1 cellular context compared by ENCODE assay signal in the genomic region with DNA sequence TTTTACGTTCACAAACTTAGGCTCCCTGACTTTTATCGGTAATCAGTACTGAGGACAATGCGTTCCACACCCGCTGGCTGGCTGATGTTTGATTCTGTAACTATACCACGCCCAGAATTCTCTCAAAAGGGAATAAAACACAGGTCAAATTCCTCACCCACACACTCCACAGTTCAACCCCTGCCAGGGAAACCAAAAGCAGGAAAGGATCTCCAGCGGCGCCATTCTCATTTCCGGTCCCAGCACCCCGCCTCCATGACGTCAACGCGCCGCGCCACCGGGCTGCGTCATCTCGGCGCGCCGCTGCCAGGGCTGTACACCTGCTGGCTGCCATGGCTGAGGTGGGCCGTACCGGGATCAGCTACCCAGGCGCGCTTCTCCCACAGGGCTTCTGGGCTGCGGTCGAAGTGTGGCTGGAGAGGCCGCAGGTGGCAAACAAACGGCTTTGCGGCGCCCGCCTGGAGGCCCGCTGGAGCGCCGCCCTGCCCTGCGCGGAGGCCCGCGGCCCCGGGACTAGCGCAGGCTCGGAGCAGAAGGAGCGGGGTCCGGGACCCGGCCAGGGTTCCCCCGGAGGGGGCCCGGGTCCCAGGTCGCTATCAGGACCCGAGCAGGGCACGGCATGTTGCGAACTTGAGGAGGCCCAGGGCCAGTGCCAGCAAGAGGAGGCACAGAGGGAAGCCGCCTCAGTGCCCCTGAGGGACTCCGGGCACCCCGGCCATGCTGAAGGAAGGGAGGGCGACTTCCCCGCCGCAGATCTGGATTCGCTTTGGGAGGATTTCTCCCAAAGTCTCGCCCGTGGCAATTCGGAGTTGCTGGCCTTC.
TF ChIP-seq lines count a peak whose summit lies in the region.

A gene (minus strand): TSS at position 233 of the 821 bp plus-strand sequence. CDS start 24,202 bp downstream, outside the sequence.
A gene with protein sequence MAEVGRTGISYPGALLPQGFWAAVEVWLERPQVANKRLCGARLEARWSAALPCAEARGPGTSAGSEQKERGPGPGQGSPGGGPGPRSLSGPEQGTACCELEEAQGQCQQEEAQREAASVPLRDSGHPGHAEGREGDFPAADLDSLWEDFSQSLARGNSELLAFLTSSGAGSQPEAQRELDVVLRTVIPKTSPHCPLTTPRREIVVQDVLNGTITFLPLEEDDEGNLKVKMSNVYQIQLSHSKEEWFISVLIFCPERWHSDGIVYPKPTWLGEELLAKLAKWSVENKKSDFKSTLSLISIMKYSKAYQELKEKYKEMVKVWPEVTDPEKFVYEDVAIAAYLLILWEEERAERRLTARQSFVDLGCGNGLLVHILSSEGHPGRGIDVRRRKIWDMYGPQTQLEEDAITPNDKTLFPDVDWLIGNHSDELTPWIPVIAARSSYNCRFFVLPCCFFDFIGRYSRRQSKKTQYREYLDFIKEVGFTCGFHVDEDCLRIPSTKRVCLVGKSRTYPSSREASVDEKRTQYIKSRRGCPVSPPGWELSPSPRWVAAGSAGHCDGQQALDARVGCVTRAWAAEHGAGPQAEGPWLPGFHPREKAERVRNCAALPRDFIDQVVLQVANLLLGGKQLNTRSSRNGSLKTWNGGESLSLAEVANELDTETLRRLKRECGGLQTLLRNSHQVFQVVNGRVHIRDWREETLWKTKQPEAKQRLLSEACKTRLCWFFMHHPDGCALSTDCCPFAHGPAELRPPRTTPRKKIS (plus strand): TSS at position 287 of the 821 bp plus-strand sequence. CDS start 46 bp downstream, at position 333.

TF ChIP-seq in HEK293, 187 proteins besides CTCF, POLR2A, EP300 and RAD21 (continued from another document):
- TF ChIP-seq, protein P1, sequence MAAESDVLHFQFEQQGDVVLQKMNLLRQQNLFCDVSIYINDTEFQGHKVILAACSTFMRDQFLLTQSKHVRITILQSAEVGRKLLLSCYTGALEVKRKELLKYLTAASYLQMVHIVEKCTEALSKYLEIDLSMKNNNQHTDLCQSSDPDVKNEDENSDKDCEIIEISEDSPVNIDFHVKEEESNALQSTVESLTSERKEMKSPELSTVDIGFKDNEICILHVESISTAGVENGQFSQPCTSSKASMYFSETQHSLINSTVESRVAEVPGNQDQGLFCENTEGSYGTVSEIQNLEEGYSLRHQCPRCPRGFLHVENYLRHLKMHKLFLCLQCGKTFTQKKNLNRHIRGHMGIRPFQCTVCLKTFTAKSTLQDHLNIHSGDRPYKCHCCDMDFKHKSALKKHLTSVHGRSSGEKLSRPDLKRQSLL (tag by site-specific recombination; IDR thresholded peaks at IDR 0.05): no peak
- TF ChIP-seq ZNF341 (tag by site-specific recombination; IDR thresholded peaks at IDR 0.05; ENCODE audit: low read depth): 0 out of 2 replicates have a peak, but pooled peaks have one; percentile 23
- peak; percentile 83 for TF ChIP-seq IKZF3 (tag by site-specific recombination; IDR thresholded peaks at IDR 0.05)
- TF ChIP-seq, protein P2, sequence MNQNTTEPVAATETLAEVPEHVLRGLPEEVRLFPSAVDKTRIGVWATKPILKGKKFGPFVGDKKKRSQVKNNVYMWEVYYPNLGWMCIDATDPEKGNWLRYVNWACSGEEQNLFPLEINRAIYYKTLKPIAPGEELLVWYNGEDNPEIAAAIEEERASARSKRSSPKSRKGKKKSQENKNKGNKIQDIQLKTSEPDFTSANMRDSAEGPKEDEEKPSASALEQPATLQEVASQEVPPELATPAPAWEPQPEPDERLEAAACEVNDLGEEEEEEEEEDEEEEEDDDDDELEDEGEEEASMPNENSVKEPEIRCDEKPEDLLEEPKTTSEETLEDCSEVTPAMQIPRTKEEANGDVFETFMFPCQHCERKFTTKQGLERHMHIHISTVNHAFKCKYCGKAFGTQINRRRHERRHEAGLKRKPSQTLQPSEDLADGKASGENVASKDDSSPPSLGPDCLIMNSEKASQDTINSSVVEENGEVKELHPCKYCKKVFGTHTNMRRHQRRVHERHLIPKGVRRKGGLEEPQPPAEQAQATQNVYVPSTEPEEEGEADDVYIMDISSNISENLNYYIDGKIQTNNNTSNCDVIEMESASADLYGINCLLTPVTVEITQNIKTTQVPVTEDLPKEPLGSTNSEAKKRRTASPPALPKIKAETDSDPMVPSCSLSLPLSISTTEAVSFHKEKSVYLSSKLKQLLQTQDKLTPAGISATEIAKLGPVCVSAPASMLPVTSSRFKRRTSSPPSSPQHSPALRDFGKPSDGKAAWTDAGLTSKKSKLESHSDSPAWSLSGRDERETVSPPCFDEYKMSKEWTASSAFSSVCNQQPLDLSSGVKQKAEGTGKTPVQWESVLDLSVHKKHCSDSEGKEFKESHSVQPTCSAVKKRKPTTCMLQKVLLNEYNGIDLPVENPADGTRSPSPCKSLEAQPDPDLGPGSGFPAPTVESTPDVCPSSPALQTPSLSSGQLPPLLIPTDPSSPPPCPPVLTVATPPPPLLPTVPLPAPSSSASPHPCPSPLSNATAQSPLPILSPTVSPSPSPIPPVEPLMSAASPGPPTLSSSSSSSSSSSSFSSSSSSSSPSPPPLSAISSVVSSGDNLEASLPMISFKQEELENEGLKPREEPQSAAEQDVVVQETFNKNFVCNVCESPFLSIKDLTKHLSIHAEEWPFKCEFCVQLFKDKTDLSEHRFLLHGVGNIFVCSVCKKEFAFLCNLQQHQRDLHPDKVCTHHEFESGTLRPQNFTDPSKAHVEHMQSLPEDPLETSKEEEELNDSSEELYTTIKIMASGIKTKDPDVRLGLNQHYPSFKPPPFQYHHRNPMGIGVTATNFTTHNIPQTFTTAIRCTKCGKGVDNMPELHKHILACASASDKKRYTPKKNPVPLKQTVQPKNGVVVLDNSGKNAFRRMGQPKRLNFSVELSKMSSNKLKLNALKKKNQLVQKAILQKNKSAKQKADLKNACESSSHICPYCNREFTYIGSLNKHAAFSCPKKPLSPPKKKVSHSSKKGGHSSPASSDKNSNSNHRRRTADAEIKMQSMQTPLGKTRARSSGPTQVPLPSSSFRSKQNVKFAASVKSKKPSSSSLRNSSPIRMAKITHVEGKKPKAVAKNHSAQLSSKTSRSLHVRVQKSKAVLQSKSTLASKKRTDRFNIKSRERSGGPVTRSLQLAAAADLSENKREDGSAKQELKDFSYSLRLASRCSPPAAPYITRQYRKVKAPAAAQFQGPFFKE (tag by site-specific recombination; IDR thresholded peaks at IDR 0.05; ENCODE audit: borderline replicate concordance): no peak
- TF ChIP-seq, protein P3, sequence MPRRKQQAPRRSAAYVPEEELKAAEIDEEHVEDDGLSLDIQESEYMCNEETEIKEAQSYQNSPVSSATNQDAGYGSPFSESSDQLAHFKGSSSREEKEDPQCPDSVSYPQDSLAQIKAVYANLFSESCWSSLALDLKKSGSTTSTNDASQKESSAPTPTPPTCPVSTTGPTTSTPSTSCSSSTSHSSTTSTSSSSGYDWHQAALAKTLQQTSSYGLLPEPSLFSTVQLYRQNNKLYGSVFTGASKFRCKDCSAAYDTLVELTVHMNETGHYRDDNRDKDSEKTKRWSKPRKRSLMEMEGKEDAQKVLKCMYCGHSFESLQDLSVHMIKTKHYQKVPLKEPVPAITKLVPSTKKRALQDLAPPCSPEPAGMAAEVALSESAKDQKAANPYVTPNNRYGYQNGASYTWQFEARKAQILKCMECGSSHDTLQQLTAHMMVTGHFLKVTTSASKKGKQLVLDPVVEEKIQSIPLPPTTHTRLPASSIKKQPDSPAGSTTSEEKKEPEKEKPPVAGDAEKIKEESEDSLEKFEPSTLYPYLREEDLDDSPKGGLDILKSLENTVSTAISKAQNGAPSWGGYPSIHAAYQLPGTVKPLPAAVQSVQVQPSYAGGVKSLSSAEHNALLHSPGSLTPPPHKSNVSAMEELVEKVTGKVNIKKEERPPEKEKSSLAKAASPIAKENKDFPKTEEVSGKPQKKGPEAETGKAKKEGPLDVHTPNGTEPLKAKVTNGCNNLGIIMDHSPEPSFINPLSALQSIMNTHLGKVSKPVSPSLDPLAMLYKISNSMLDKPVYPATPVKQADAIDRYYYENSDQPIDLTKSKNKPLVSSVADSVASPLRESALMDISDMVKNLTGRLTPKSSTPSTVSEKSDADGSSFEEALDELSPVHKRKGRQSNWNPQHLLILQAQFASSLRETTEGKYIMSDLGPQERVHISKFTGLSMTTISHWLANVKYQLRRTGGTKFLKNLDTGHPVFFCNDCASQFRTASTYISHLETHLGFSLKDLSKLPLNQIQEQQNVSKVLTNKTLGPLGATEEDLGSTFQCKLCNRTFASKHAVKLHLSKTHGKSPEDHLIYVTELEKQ (tag by site-specific recombination; IDR thresholded peaks at IDR 0.05; ENCODE audit: borderline replicate concordance): no peak
- TF ChIP-seq OVOL3 (tag by site-specific recombination; IDR thresholded peaks at IDR 0.05): no peak
- no peak for TF ChIP-seq ZNF174 (tag by site-specific recombination; IDR thresholded peaks at IDR 0.05)
- TF ChIP-seq ZNF529 (tag by site-specific recombination; IDR thresholded peaks at IDR 0.05; ENCODE audit: insufficient replicate concordance): no peak
- TF ChIP-seq ZNF785 (tag by site-specific recombination; IDR thresholded peaks at IDR 0.05): no peak
- TF ChIP-seq ZBTB1 (tag by site-specific recombination; IDR thresholded peaks at IDR 0.05): no peak
- TF ChIP-seq ZNF274 (IDR thresholded peaks at IDR 0.05; ENCODE audit: low read length): no peak
- TF ChIP-seq ZNF274 (tag by site-specific recombination; IDR thresholded peaks at IDR 0.05; ENCODE audit: borderline replicate concordance): no peak
- TF ChIP-seq ZNF423 (tag by site-specific recombination; IDR thresholded peaks at IDR 0.05): no peak
- TF ChIP-seq, protein P4, sequence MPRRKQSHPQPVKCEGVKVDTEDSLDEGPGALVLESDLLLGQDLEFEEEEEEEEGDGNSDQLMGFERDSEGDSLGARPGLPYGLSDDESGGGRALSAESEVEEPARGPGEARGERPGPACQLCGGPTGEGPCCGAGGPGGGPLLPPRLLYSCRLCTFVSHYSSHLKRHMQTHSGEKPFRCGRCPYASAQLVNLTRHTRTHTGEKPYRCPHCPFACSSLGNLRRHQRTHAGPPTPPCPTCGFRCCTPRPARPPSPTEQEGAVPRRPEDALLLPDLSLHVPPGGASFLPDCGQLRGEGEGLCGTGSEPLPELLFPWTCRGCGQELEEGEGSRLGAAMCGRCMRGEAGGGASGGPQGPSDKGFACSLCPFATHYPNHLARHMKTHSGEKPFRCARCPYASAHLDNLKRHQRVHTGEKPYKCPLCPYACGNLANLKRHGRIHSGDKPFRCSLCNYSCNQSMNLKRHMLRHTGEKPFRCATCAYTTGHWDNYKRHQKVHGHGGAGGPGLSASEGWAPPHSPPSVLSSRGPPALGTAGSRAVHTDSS (tag by site-specific recombination; IDR thresholded peaks at IDR 0.05): no peak
- TF ChIP-seq, protein P5, sequence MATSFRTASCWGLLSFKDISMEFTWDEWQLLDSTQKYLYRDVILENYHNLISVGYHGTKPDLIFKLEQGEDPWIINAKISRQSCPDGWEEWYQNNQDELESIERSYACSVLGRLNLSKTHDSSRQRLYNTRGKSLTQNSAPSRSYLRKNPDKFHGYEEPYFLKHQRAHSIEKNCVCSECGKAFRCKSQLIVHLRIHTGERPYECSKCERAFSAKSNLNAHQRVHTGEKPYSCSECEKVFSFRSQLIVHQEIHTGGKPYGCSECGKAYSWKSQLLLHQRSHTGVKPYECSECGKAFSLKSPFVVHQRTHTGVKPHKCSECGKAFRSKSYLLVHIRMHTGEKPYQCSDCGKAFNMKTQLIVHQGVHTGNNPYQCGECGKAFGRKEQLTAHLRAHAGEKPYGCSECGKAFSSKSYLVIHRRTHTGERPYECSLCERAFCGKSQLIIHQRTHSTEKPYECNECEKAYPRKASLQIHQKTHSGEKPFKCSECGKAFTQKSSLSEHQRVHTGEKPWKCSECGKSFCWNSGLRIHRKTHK (tag by site-specific recombination; IDR thresholded peaks at IDR 0.05): no peak
- no peak for TF ChIP-seq BCL11A (tag by site-specific recombination; IDR thresholded peaks at IDR 0.05; ENCODE audit: low read depth)
- TF ChIP-seq ZNF768 (tag by site-specific recombination; IDR thresholded peaks at IDR 0.05): no peak
- TF ChIP-seq ZNF140 (tag by site-specific recombination; IDR thresholded peaks at IDR 0.05): no peak
- TF ChIP-seq TRIM28 (IDR thresholded peaks at IDR 0.05; ENCODE audit: borderline replicate concordance, low read length): no peak
